21 cellular contexts compared by ENCODE assay signal in the genomic region with DNA sequence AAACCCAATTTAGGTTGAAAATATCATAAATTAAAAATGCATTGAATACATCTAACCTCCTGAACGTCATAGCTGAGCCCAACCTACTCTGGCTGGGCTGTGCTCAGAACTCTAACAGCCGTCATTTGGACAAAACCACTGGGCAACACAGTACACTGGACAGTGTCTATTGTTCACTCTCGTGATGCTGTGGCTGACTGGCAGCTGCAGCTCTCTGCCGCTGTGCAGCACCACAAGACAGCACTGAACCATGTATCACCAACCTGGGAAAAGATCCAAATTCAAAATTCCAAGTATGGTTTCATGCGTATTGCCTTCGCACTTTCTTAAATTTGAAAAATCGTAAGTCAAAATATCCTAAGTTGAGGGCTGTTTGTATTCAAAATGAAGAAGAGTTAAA.
"Had no signal": no experiment of that assay in that cellular context is flagged by ENCODE, and none has a peak within 500 bp of the region (broad histone marks: within the 10 kb centered on the region; RNA-seq: fewer than 3 reads in every experiment).

No MANE protein-coding gene starts in this region.

- H3K36me3 Mint-ChIP-seq: activated naive CD4-positive, alpha-beta T cell treated with anti-CD3 and anti-CD28 coated beads, Interleukin-2, amount 50 U/mL, for 72 hours had no signal

- DNase-seq: activated CD4-positive, alpha-beta T cell treated with anti-CD3 and anti-CD28 coated beads, Interleukin-2, amount 10 ng/mL, durations not matched to agents 7 days and 5 days; activated CD4-positive, CD25-positive, alpha-beta regulatory T cell treated with anti-CD3 and anti-CD28 coated beads, Interleukin-2, amount 50 U/mL, for 72 hours; activated CD8-positive, alpha-beta T cell treated with anti-CD3 and anti-CD28 coated beads, Interleukin-2, amount 10 ng/mL, durations not matched to agents 7 days and 5 days; activated gamma-delta T cell treated with Interleukin-2 at 50 U/mL for 16 hours; activated T-cell treated with anti-CD3 and anti-CD28 coated beads, Interleukin-2, amount 50 U/mL, for 1 hour; brain microvascular endothelial cell; effector CD8-positive, alpha-beta T cell; foreskin keratinocyte; left ventricle myocardium superior; mammary epithelial cell; nephron progenitor cell; occipital lobe; retina; sigmoid colon; stimulated activated CD4-positive, alpha-beta T cell treated with anti-CD3 and anti-CD28 coated beads, Interleukin-4, amount 100 ng/mL, for 1 hour; stimulated activated naive CD4-positive, alpha-beta T cell; SW 1271; T-helper 2 cell; tibial artery had no signal

- H3K4me3 Mint-ChIP-seq: activated CD4-positive, alpha-beta T cell treated with anti-CD3 and anti-CD28 coated beads, Interleukin-2, amount 10 ng/mL, durations not matched to agents 7 days and 5 days; activated CD8-positive, alpha-beta T cell treated with anti-CD3 and anti-CD28 coated beads, Interleukin-2, amount 10 ng/mL, durations not matched to agents 7 days and 5 days; dendritic cell treated with granulocyte-macrophage colony-stimulating factor and Interleukin-4, amounts not matched to agents 40 ng/mL and 50 ng/mL, for 4 days; nephron progenitor cell had no signal

- H3K4me1 Mint-ChIP-seq: activated CD4-positive, alpha-beta T cell treated with anti-CD3 and anti-CD28 coated beads, Interleukin-2, amount 10 ng/mL, durations not matched to agents 7 days and 5 days; nephron progenitor cell had no signal

- H3K27me3 Mint-ChIP-seq: activated CD4-positive, alpha-beta T cell treated with anti-CD3 and anti-CD28 coated beads, Interleukin-2, amount 10 ng/mL, durations not matched to agents 7 days and 5 days; dendritic cell treated with granulocyte-macrophage colony-stimulating factor and Interleukin-4, amounts not matched to agents 40 ng/mL and 50 ng/mL, for 4 days had no signal

- H3K9me3 Mint-ChIP-seq: nephron progenitor cell had no signal

- H3K27ac Mint-ChIP-seq: activated CD4-positive, alpha-beta T cell treated with anti-CD3 and anti-CD28 coated beads, Interleukin-2, amount 10 ng/mL, durations not matched to agents 7 days and 5 days; activated CD8-positive, alpha-beta T cell treated with anti-CD3 and anti-CD28 coated beads, Interleukin-2, amount 10 ng/mL, durations not matched to agents 7 days and 5 days; activated naive CD4-positive, alpha-beta T cell treated with anti-CD3 and anti-CD28 coated beads, Interleukin-2, amount 50 U/mL, for 72 hours; dendritic cell treated with granulocyte-macrophage colony-stimulating factor and Interleukin-4, amounts not matched to agents 40 ng/mL and 50 ng/mL, for 4 days; nephron progenitor cell had no signal
